Comparison of ENCODE assay signal across 36 cellular contexts in the genomic region with DNA sequence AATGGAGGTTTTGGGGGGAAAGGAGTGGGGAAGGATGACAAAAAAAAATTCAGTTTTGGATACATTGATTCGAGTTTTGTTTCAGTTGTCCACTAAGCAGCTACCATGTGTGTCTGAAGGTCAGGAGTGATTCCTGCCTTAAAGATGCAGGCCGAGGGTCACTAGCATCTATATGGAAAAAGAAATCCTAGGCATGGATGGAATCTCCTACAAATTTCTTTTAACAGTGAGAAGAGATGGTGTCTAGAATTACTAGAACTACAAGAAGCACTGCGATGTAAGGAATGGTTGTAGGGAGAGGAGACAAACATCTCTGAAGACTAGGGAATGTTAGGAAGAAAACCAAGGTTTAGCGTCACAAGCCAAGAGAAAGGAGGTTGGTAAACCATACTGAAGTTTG.
"Had no signal": no experiment of that assay in that cellular context is flagged by ENCODE, and none has a peak within 500 bp of the region (broad histone marks: within the 10 kb centered on the region; RNA-seq: fewer than 3 reads in every experiment).

No MANE protein-coding gene starts in this region.

- H3K27ac Mint-ChIP-seq: activated naive CD4-positive, alpha-beta T cell treated with anti-CD3 and anti-CD28 coated beads for 36 hours; activated naive CD4-positive, alpha-beta T cell treated with anti-CD3 and anti-CD28 coated beads, Interleukin-2, amount 10 ng/mL, durations not matched to agents 7 days and 5 days; activated naive CD4-positive, alpha-beta T cell treated with anti-CD3 and anti-CD28 coated beads, Interleukin-2, amount 50 U/mL, for 24 hours; activated naive CD4-positive, alpha-beta T cell treated with anti-CD3 and anti-CD28 coated beads, Interleukin-2, amount 50 U/mL, for 72 hours; activated naive CD8-positive, alpha-beta T cell; activated naive CD8-positive, alpha-beta T cell treated with anti-CD3 and anti-CD28 coated beads for 36 hours; activated naive CD8-positive, alpha-beta T cell treated with anti-CD3 and anti-CD28 coated beads, Interleukin-2, amount 10 ng/mL, durations not matched to agents 7 days and 5 days; activated naive CD8-positive, alpha-beta T cell treated with anti-CD3 and anti-CD28 coated beads, Interleukin-2, amount 50 U/mL, for 24 hours; activated T-cell treated with anti-CD3 and anti-CD28 coated beads, Interleukin-2, amount 50 U/mL, for 24 hours; activated T-cell treated with anti-CD3 and anti-CD28 coated beads, Interleukin-2, amount 50 U/mL, for 72 hours; activated T-helper 1 cell treated with anti-CD3 and anti-CD28 coated beads, Interleukin-12 subunit alpha, Interleukin-12 subunit beta, Interleukin-2, Interleukin-4 antibody, amounts not matched to agents 30 ng/mL and 10 ng/mL and 1 ng/mL, durations not matched to agents 14 hours and 24 hours and 36 hours; activated T-helper 17 cell treated with anti-CD3 and anti-CD28 coated beads, Interleukin-2, amount 50 U/mL, for 72 hours; activated T-helper 2 cell treated with anti-CD3 and anti-CD28 coated beads, Interferon-gamma antibody, Interleukin-2, Interleukin-4, amounts not matched to agents 10 μg/mL and 5 μg/mL and 100 μg/mL, durations not matched to agents 14 hours and 24 hours and 36 hours; brain had no signal

- H3K36me3 Mint-ChIP-seq: activated naive CD4-positive, alpha-beta T cell treated with anti-CD3 and anti-CD28 coated beads, Interleukin-2, amount 10 ng/mL, durations not matched to agents 7 days and 5 days; activated naive CD4-positive, alpha-beta T cell treated with anti-CD3 and anti-CD28 coated beads, Interleukin-2, amount 50 U/mL, for 24 hours; activated naive CD4-positive, alpha-beta T cell treated with anti-CD3 and anti-CD28 coated beads, Interleukin-2, amount 50 U/mL, for 72 hours; activated naive CD8-positive, alpha-beta T cell; activated naive CD8-positive, alpha-beta T cell treated with anti-CD3 and anti-CD28 coated beads for 36 hours; activated naive CD8-positive, alpha-beta T cell treated with anti-CD3 and anti-CD28 coated beads, Interleukin-2, amount 10 ng/mL, durations not matched to agents 7 days and 5 days; brain had no signal

- H3K27me3 Mint-ChIP-seq: activated naive CD4-positive, alpha-beta T cell treated with anti-CD3 and anti-CD28 coated beads, Interleukin-2, amount 10 ng/mL, durations not matched to agents 7 days and 5 days; activated naive CD8-positive, alpha-beta T cell; activated naive CD8-positive, alpha-beta T cell treated with anti-CD3 and anti-CD28 coated beads for 36 hours; activated naive CD8-positive, alpha-beta T cell treated with anti-CD3 and anti-CD28 coated beads, Interleukin-2, amount 50 U/mL, for 24 hours; activated T-cell treated with anti-CD3 and anti-CD28 coated beads, Interleukin-2, amount 50 U/mL, for 24 hours; activated T-helper 17 cell treated with anti-CD3 and anti-CD28 coated beads, Interleukin-2, amount 50 U/mL, for 72 hours; central memory CD8-positive, alpha-beta T cell had no signal

- DNase-seq: activated effector memory CD4-positive, alpha-beta T cell treated with anti-CD3 and anti-CD28 coated beads, Interleukin-2, amount 50 U/mL, for 16 hours; activated effector memory CD4-positive, alpha-beta T cell treated with Interleukin-2 at 50 U/mL for 16 hours; activated gamma-delta T cell; activated gamma-delta T cell treated with Interleukin-2 at 50 U/mL for 16 hours; activated naive CD4-positive, alpha-beta T cell; activated naive CD4-positive, alpha-beta T cell treated with anti-CD3 and anti-CD28 coated beads for 36 hours; activated naive CD4-positive, alpha-beta T cell treated with anti-CD3 and anti-CD28 coated beads, Interleukin-2, amount 10 ng/mL, durations not matched to agents 7 days and 5 days; activated naive CD4-positive, alpha-beta T cell treated with anti-CD3 and anti-CD28 coated beads, Interleukin-2, amount 50 U/mL, for 16 hours; activated naive CD4-positive, alpha-beta T cell treated with Interleukin-2 at 50 U/mL for 16 hours; activated naive CD8-positive, alpha-beta T cell treated with anti-CD3 and anti-CD28 coated beads for 36 hours; activated naive CD8-positive, alpha-beta T cell treated with anti-CD3 and anti-CD28 coated beads, Interleukin-2, amount 10 ng/mL, durations not matched to agents 7 days and 5 days; activated naive CD8-positive, alpha-beta T cell treated with anti-CD3 and anti-CD28 coated beads, Interleukin-2, amount 50 U/mL, for 24 hours; activated T-cell treated with anti-CD3 and anti-CD28 coated beads, Interleukin-2, amount 50 U/mL, for 1 hour; activated T-cell treated with anti-CD3 and anti-CD28 coated beads, Interleukin-2, amount 50 U/mL, for 24 hours; activated T-cell treated with anti-CD3 and anti-CD28 coated beads, Interleukin-2, amount 50 U/mL, for 4 hours; activated T-cell treated with anti-CD3 and anti-CD28 coated beads, Interleukin-2, amount 50 U/mL, for 48 hours; activated T-cell treated with anti-CD3 and anti-CD28 coated beads, Interleukin-2, amount 50 U/mL, for 72 hours; adrenal gland; amniotic stem cell; amygdala; anterior cingulate cortex; aorta; body of pancreas; central memory CD4-positive, alpha-beta T cell; cerebellar nuclear complex had no signal

- H3K4me1 ChIP-seq: adrenal gland, ascending aorta, breast epithelium had no signal

- ATAC-seq: activated naive CD4-positive, alpha-beta T cell treated with anti-CD3 and anti-CD28 coated beads, Interleukin-2, amount 50 U/mL, for 72 hours; activated naive CD8-positive, alpha-beta T cell treated with anti-CD3 and anti-CD28 coated beads, Interleukin-2, amount 50 U/mL, for 24 hours; activated T-cell treated with anti-CD3 and anti-CD28 coated beads, Interleukin-2, amount 50 U/mL, for 4 hours; activated T-cell treated with anti-CD3 and anti-CD28 coated beads, Interleukin-2, amount 50 U/mL, for 72 hours; activated T-helper 17 cell treated with anti-CD3 and anti-CD28 coated beads, Interleukin-2, amount 50 U/mL, for 72 hours; body of pancreas had no signal

- H3K4me3 Mint-ChIP-seq: activated naive CD4-positive, alpha-beta T cell treated with anti-CD3 and anti-CD28 coated beads for 36 hours; activated naive CD4-positive, alpha-beta T cell treated with anti-CD3 and anti-CD28 coated beads, Interleukin-2, amount 10 ng/mL, durations not matched to agents 7 days and 5 days; activated naive CD4-positive, alpha-beta T cell treated with anti-CD3 and anti-CD28 coated beads, Interleukin-2, amount 50 U/mL, for 24 hours; activated naive CD8-positive, alpha-beta T cell; activated naive CD8-positive, alpha-beta T cell treated with anti-CD3 and anti-CD28 coated beads for 36 hours; activated naive CD8-positive, alpha-beta T cell treated with anti-CD3 and anti-CD28 coated beads, Interleukin-2, amount 10 ng/mL, durations not matched to agents 7 days and 5 days; activated naive CD8-positive, alpha-beta T cell treated with anti-CD3 and anti-CD28 coated beads, Interleukin-2, amount 50 U/mL, for 24 hours; activated T-cell treated with anti-CD3 and anti-CD28 coated beads, Interleukin-2, amount 50 U/mL, for 24 hours; activated T-cell treated with anti-CD3 and anti-CD28 coated beads, Interleukin-2, amount 50 U/mL, for 4 hours; activated T-cell treated with anti-CD3 and anti-CD28 coated beads, Interleukin-2, amount 50 U/mL, for 72 hours; activated T-helper 1 cell treated with anti-CD3 and anti-CD28 coated beads, Interleukin-12 subunit alpha, Interleukin-12 subunit beta, Interleukin-2, Interleukin-4 antibody, amounts not matched to agents 30 ng/mL and 10 ng/mL and 1 ng/mL, durations not matched to agents 14 hours and 24 hours and 36 hours; activated T-helper 17 cell treated with anti-CD3 and anti-CD28 coated beads, Interleukin-2, amount 50 U/mL, for 72 hours; brain; central memory CD8-positive, alpha-beta T cell had no signal

- H3K27me3 ChIP-seq: adrenal gland, ascending aorta, body of pancreas, breast epithelium, cardiac muscle cell had no signal

- H3K9me3 Mint-ChIP-seq: activated naive CD4-positive, alpha-beta T cell treated with anti-CD3 and anti-CD28 coated beads for 36 hours; activated naive CD4-positive, alpha-beta T cell treated with anti-CD3 and anti-CD28 coated beads, Interleukin-2, amount 10 ng/mL, durations not matched to agents 7 days and 5 days; activated naive CD4-positive, alpha-beta T cell treated with anti-CD3 and anti-CD28 coated beads, Interleukin-2, amount 50 U/mL, for 24 hours; activated naive CD4-positive, alpha-beta T cell treated with anti-CD3 and anti-CD28 coated beads, Interleukin-2, amount 50 U/mL, for 72 hours; activated naive CD8-positive, alpha-beta T cell treated with anti-CD3 and anti-CD28 coated beads for 36 hours; activated naive CD8-positive, alpha-beta T cell treated with anti-CD3 and anti-CD28 coated beads, Interleukin-2, amount 10 ng/mL, durations not matched to agents 7 days and 5 days; activated naive CD8-positive, alpha-beta T cell treated with anti-CD3 and anti-CD28 coated beads, Interleukin-2, amount 50 U/mL, for 24 hours; activated T-cell treated with anti-CD3 and anti-CD28 coated beads, Interleukin-2, amount 50 U/mL, for 24 hours; activated T-cell treated with anti-CD3 and anti-CD28 coated beads, Interleukin-2, amount 50 U/mL, for 4 hours; activated T-cell treated with anti-CD3 and anti-CD28 coated beads, Interleukin-2, amount 50 U/mL, for 72 hours; activated T-helper 1 cell treated with anti-CD3 and anti-CD28 coated beads, Interleukin-12 subunit alpha, Interleukin-12 subunit beta, Interleukin-2, Interleukin-4 antibody, amounts not matched to agents 30 ng/mL and 10 ng/mL and 1 ng/mL, durations not matched to agents 14 hours and 24 hours and 36 hours; activated T-helper 17 cell treated with anti-CD3 and anti-CD28 coated beads, Interleukin-2, amount 50 U/mL, for 72 hours; activated T-helper 2 cell treated with anti-CD3 and anti-CD28 coated beads, Interferon-gamma antibody, Interleukin-2, Interleukin-4, amounts not matched to agents 10 μg/mL and 5 μg/mL and 100 μg/mL, durations not matched to agents 14 hours and 24 hours and 36 hours; central memory CD8-positive, alpha-beta T cell had no signal

- H3K27ac ChIP-seq: adrenal gland, ascending aorta, body of pancreas, breast epithelium, cardiac muscle cell had no signal

- H3K9me3 ChIP-seq: adrenal gland, ascending aorta, body of pancreas, breast epithelium had no signal

- H3K36me3 ChIP-seq: adrenal gland, ascending aorta, breast epithelium, cardiac muscle cell had no signal

- H3K4me1 Mint-ChIP-seq: activated naive CD4-positive, alpha-beta T cell treated with anti-CD3 and anti-CD28 coated beads, Interleukin-2, amount 10 ng/mL, durations not matched to agents 7 days and 5 days; activated naive CD4-positive, alpha-beta T cell treated with anti-CD3 and anti-CD28 coated beads, Interleukin-2, amount 50 U/mL, for 24 hours; activated naive CD8-positive, alpha-beta T cell treated with anti-CD3 and anti-CD28 coated beads for 36 hours; activated naive CD8-positive, alpha-beta T cell treated with anti-CD3 and anti-CD28 coated beads, Interleukin-2, amount 10 ng/mL, durations not matched to agents 7 days and 5 days; activated naive CD8-positive, alpha-beta T cell treated with anti-CD3 and anti-CD28 coated beads, Interleukin-2, amount 50 U/mL, for 24 hours; activated T-helper 17 cell treated with anti-CD3 and anti-CD28 coated beads, Interleukin-2, amount 50 U/mL, for 72 hours; central memory CD8-positive, alpha-beta T cell had no signal

- H3K4me3 ChIP-seq: adrenal gland, ascending aorta, body of pancreas, breast epithelium, cardiac muscle cell had no signal
